Comparison of ENCODE assay signal across 26 cellular contexts in the genomic region with DNA sequence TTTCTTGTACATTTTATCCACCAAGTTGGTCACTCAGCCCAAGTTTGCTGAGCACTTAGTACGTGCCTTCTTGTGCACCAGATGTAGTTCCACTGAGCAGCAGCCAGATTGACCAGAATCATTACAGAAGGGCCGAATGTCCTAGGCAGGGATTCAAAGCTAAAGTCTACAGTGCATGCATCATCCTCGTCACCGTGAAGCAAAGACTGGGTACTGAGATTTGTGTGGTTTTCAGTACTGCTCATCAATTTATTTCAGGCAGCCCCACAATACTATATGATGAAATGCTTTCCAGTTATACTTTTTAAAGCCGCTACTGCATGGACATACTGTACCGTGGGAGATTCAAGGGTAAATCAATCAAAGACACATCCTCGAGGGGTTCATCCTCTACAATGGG.
"Had no signal": no experiment of that assay in that cellular context is flagged by ENCODE, and none has a peak within 500 bp of the region (broad histone marks: within the 10 kb centered on the region; RNA-seq: fewer than 3 reads in every experiment).

No MANE protein-coding gene starts in this region.

- H3K4me3 ChIP-seq: stomach, suprapubic skin, testis, thoracic aorta, thyroid gland, tibial artery, tibial nerve, transverse colon, upper lobe of left lung, upper lobe of right lung, uterus, vagina had no signal

- ATAC-seq: stimulated activated effector memory CD8-positive, alpha-beta T cell treated with anti-CD3 and anti-CD28 coated beads, Interleukin-12 subunit alpha, Interleukin-12 subunit beta, amount 100 ng/mL, for 72 hours; stimulated activated memory B cell treated with anti-CD40 and anti-IgM and Interleukin-4, amounts not matched to agents 10 μg/mL and 1 μg/mL and 100 μg/mL, for 72 hours; stimulated activated naive B cell treated with anti-CD40 and anti-IgM and Interleukin-4, amounts not matched to agents 10 μg/mL and 1 μg/mL and 100 μg/mL, for 72 hours; stimulated activated naive CD8-positive, alpha-beta T cell treated with anti-CD3 and anti-CD28 coated beads, Interleukin-15, amount 100 ng/mL, for 72 hours; stimulated activated naive CD8-positive, alpha-beta T cell treated with anti-CD3 and anti-CD28 coated beads, Interleukin-15, Interleukin-2, amounts not matched to agents 100 U/mL and 50 U/mL, for 24 hours; upper lobe of right lung had no signal

- DNase-seq: stimulated activated CD4-positive, alpha-beta T cell treated with anti-CD3 and anti-CD28 coated beads, Interleukin-2, amount 100 ng/mL, for 48 hours; stimulated activated CD4-positive, alpha-beta T cell treated with anti-CD3 and anti-CD28 coated beads, Interleukin-4, amount 100 ng/mL, for 1 hour; stimulated activated CD4-positive, alpha-beta T cell treated with anti-CD3 and anti-CD28 coated beads, Interleukin-4, amount 100 ng/mL, for 24 hours; stimulated activated CD4-positive, alpha-beta T cell treated with anti-CD3 and anti-CD28 coated beads, Interleukin-4, amount 100 ng/mL, for 4 hours; stimulated activated CD8-positive, alpha-beta memory T cell treated with anti-CD3 and anti-CD28 coated beads, Interleukin-4, amount 100 ng/mL, for 48 hours; stimulated activated naive B cell treated with anti-CD40 and anti-IgM and Interleukin-4, amounts not matched to agents 10 μg/mL and 1 μg/mL and 100 μg/mL, for 72 hours; stimulated activated naive CD4-positive, alpha-beta T cell; stimulated activated naive CD4-positive, alpha-beta T cell treated with Interleukin-2 at 50 U/mL for 16 hours; stimulated activated naive CD8-positive, alpha-beta T cell treated with anti-CD3 and anti-CD28 coated beads, Interleukin-15, amount 100 ng/mL, for 72 hours; stimulated activated naive CD8-positive, alpha-beta T cell treated with anti-CD3 and anti-CD28 coated beads, Interleukin-15, Interleukin-2, amounts not matched to agents 100 U/mL and 50 U/mL, for 24 hours; stomach; substantia nigra; testis; thyroid gland; tibial artery; transverse colon; trophoblast cell; upper lobe of left lung; upper lobe of right lung; uterus had no signal

- H3K36me3 ChIP-seq: stomach, suprapubic skin, thoracic aorta, thyroid gland, tibial artery, tibial nerve, transverse colon, upper lobe of left lung, upper lobe of right lung, uterus, vagina had no signal

- H3K9me3 ChIP-seq: suprapubic skin, testis, thoracic aorta, thyroid gland, tibial artery, transverse colon, upper lobe of left lung, upper lobe of right lung, uterus, vagina had no signal

- H3K27me3 ChIP-seq: stomach, testis, thyroid gland, upper lobe of left lung, upper lobe of right lung, uterus, vagina had no signal

- H3K4me1 ChIP-seq: stomach, suprapubic skin, testis, thyroid gland, tibial artery, tibial nerve, transverse colon, upper lobe of left lung, upper lobe of right lung, uterus, vagina had no signal

- H3K27ac ChIP-seq: stomach, suprapubic skin, testis, thoracic aorta, thyroid gland, tibial artery, tibial nerve, transverse colon, upper lobe of left lung, upper lobe of right lung, uterus, vagina had no signal
